9 cellular contexts compared by ENCODE assay signal in the genomic region with DNA sequence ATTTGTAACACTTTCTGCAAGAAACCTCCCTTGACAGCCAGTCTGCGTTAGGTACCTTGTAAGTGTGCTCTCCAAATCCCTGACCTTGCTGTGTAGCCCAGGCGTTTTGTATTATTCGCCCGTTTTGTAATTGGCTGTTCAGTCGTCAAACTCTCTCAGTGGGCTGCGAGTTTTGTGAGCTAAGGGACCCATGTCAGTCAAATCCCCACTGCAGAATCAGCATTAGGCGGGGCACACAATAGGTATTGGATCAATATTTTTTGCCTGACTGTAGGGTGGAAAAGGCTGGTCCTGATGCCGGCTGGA. TPM values are rescaled to one million over a fixed set of nuclear protein-coding genes. Genes with fewer than 3 reads are reported as not detected.
DNase-seq lines count a peak whose midpoint lies in the region; ATAC-seq, FAIRE-seq and TF ChIP-seq lines count a peak whose summit lies in the region.
"Had no signal": no experiment of that assay in that cellular context is flagged by ENCODE, and none has a peak within 500 bp of the region (broad histone marks: within the 10 kb centered on the region; RNA-seq: fewer than 3 reads in every experiment).

No MANE protein-coding gene starts in this region.

- H3K27ac ChIP-seq in SK-N-SH (ENCODE audit: low read depth in 2 of 2, low read length in 1 of 2): peak overlapping the region in 1 of 2 experiments; percentile 88; a peak in 2 of 4 replicates
- H3K27ac ChIP-seq in iPS-18a (ENCODE audit: low read length): no peak overlapping the region
- H3K27ac ChIP-seq in stomach smooth muscle (ENCODE audit: low read length): no peak overlapping the region

- peaks cover 60% of the 10 kb centered on the region for H3K4me1 Mint-ChIP-seq in activated T-helper 1 cell treated with anti-CD3 and anti-CD28 coated beads, Interleukin-12 subunit alpha, Interleukin-12 subunit beta, Interleukin-2, Interleukin-4 antibody, amounts not matched to agents 30 ng/mL and 10 ng/mL and 1 ng/mL, durations not matched to agents 14 hours and 24 hours and 36 hours (ENCODE audit: low read depth)

- H4K20me1 ChIP-seq in SK-N-SH (ENCODE audit: insufficient read depth): no peaks in the 10 kb centered on the region

- peaks cover 14% of the 10 kb centered on the region for H3K36me3 Mint-ChIP-seq in activated T-helper 1 cell treated with anti-CD3 and anti-CD28 coated beads, Interleukin-12 subunit alpha, Interleukin-12 subunit beta, Interleukin-2, Interleukin-4 antibody, amounts not matched to agents 30 ng/mL and 10 ng/mL and 1 ng/mL, durations not matched to agents 14 hours and 24 hours and 36 hours (ENCODE audit: low read depth)

- H3K9ac ChIP-seq in SK-N-SH: peak overlapping the region; percentile 96; the same call in 1 of the 2 replicates
- H3K9ac ChIP-seq in iPS-18a (ENCODE audit: low read length): peak overlapping the region; percentile 29
- H3K9ac ChIP-seq in stomach smooth muscle (ENCODE audit: low read length in 2 of 2): peak overlapping the region in 1 of 2 donors; percentile 75

- H2AFZ ChIP-seq in SK-N-SH (ENCODE audit: low read depth): peak overlapping the region; percentile 94

- POLR2A ChIA-PET in SK-N-SH (lab: Yijun Ruan, JAX): interaction anchor here (1.1 to 1.3 kb wide), 5 partner anchors 8 to 123 kb away, joined by 4 to 8 read pairs (median 6); a partner anchor contains a TSS

- in situ Hi-C loops in GM13977 (cut with MboI; ENCODE audit: low pct_unique_long_range_greater_than_20kb, low sequenced_read_pairs, unreplicated experiment): no loop called here

- H3K4me1 ChIP-seq in SK-N-SH (ENCODE audit: control insufficient read depth in 1 of 2, insufficient read depth in 2 of 2, low read depth in 1 of 2, low read length in 1 of 2) (peaks cover 8 to 10% of the 10 kb centered on the region in 2 experiments; a peak in 3 of 4 replicates), iPS-18a (ENCODE audit: control insufficient read depth, low read depth, low read length) (peaks cover 12% of the 10 kb centered on the region), stomach smooth muscle (ENCODE audit: control insufficient read depth, insufficient read depth, low read length) (peaks cover 15% of the 10 kb centered on the region)

- H3K9me3 ChIP-seq in SK-N-SH: no peaks in the 10 kb centered on the region
- H3K9me3 ChIP-seq in iPS-18a (ENCODE audit: control insufficient read depth, low read depth, low read length): no peaks in the 10 kb centered on the region
- H3K9me3 ChIP-seq in stomach smooth muscle (ENCODE audit: control insufficient read depth in 2 of 2, low read length in 2 of 2): no peaks in the 10 kb centered on the region

- no peak for TF ChIP-seq RAD21 in SK-N-SH (IDR thresholded peaks at IDR 0.05; ENCODE audit: low read length)

- FAIRE-seq in H54 (lab: Jason Lieb, UNC): no peak
- FAIRE-seq: endometrium had no signal

- DNase-seq in SK-N-SH (no peak), H54 (ENCODE audit: insufficient read length, low spot score) (no peak), GM13977 (ENCODE audit: low spot score) (no peak)
- DNase-seq in activated T-helper 1 cell treated with anti-CD3 and anti-CD28 coated beads, Interleukin-12 subunit alpha, Interleukin-12 subunit beta, Interleukin-2, Interleukin-4 antibody, amounts not matched to agents 30 ng/mL and 10 ng/mL and 1 ng/mL, durations not matched to agents 14 hours and 24 hours and 36 hours (ENCODE audit: low spot score): no peak

- no peaks in the 10 kb centered on the region for H3K9me3 Mint-ChIP-seq in activated T-helper 1 cell treated with anti-CD3 and anti-CD28 coated beads, Interleukin-12 subunit alpha, Interleukin-12 subunit beta, Interleukin-2, Interleukin-4 antibody, amounts not matched to agents 30 ng/mL and 10 ng/mL and 1 ng/mL, durations not matched to agents 14 hours and 24 hours and 36 hours

- no peak for TF ChIP-seq CTCF in SK-N-SH (IDR thresholded peaks at IDR 0.05)
- no peak for TF ChIP-seq CTCF in GM13977 (IDR thresholded peaks at IDR 0.05; ENCODE audit: extremely low read depth, insufficient read depth, missing control alignments)

- peaks cover 7% of the 10 kb centered on the region for H3F3A ChIP-seq in SK-N-SH (replicated peaks; ENCODE audit: insufficient read depth)

- H3K27me3 Mint-ChIP-seq in activated T-helper 1 cell treated with anti-CD3 and anti-CD28 coated beads, Interleukin-12 subunit alpha, Interleukin-12 subunit beta, Interleukin-2, Interleukin-4 antibody, amounts not matched to agents 30 ng/mL and 10 ng/mL and 1 ng/mL, durations not matched to agents 14 hours and 24 hours and 36 hours (ENCODE audit: insufficient read depth): no peaks in the 10 kb centered on the region

- H3K4me3 ChIP-seq in SK-N-SH (ENCODE audit: low read depth in 2 of 2, low read length in 1 of 2) (peak overlapping the region; percentile 69 to 90), iPS-18a (ENCODE audit: low read length) (peak overlapping the region; percentile 92), stomach smooth muscle (ENCODE audit: low read length in 2 of 2) (peak overlapping the region; percentile 82 to 97)

- H3K27me3 ChIP-seq in SK-N-SH (ENCODE audit: insufficient read depth) (no peaks in the 10 kb centered on the region), iPS-18a (ENCODE audit: control insufficient read depth, insufficient read depth, low read length) (no peaks in the 10 kb centered on the region), stomach smooth muscle (ENCODE audit: control insufficient read depth in 1 of 2, insufficient read depth in 2 of 2, low read length in 2 of 2) (no peaks in the 10 kb centered on the region)

- peak overlapping the region; percentile 95 for H3K4me3 Mint-ChIP-seq in activated T-helper 1 cell treated with anti-CD3 and anti-CD28 coated beads, Interleukin-12 subunit alpha, Interleukin-12 subunit beta, Interleukin-2, Interleukin-4 antibody, amounts not matched to agents 30 ng/mL and 10 ng/mL and 1 ng/mL, durations not matched to agents 14 hours and 24 hours and 36 hours

- no peak for TF ChIP-seq POLR2A in H54 (IDR thresholded peaks at IDR 0.05; ENCODE audit: low read depth, low read length)

- intact Hi-C loops in activated T-helper 1 cell treated with anti-CD3 and anti-CD28 coated beads, Interleukin-12 subunit alpha, Interleukin-12 subunit beta, Interleukin-2, Interleukin-4 antibody, amounts not matched to agents 30 ng/mL and 10 ng/mL and 1 ng/mL, durations not matched to agents 14 hours and 24 hours and 36 hours (cut with micrococcal nuclease): loop anchor here (1.0 to 5.0 kb wide), 9 partner anchors 9 to 139 kb away; a partner anchor contains a TSS

- no peaks in the 10 kb centered on the region for H3K79me2 ChIP-seq in SK-N-SH (ENCODE audit: insufficient read depth)

- no peaks in the 10 kb centered on the region for H3K9me2 ChIP-seq in SK-N-SH

- 38% methylated on average over 8 of the region's 8 CpGs for WGBS in SK-N-SH (ENCODE audit: low lambda C conversion rate)

- peak overlapping the region; percentile 97 for H3K4me2 ChIP-seq in SK-N-SH

- CTCF ChIA-PET in SK-N-SH (lab: Yijun Ruan, JAX): interaction anchor here (0.8 to 1.4 kb wide), 5 partner anchors 14 to 75 kb away, joined by 3 to 8 read pairs (median 3); no protein-coding TSS in a partner anchor

- H3K36me3 ChIP-seq in SK-N-SH (replicated peaks in 1 of 2; ENCODE audit: control insufficient read depth in 1 of 2, insufficient read depth in 2 of 2, low read length in 1 of 2) (peaks cover 0 to 9% of the 10 kb centered on the region in 2 experiments), iPS-18a (ENCODE audit: control insufficient read depth, low read depth, low read length) (peaks cover 8% of the 10 kb centered on the region), stomach smooth muscle (ENCODE audit: control insufficient read depth in 2 of 2, insufficient read depth in 2 of 2, low read length in 2 of 2) (peaks cover 0 to 6% of the 10 kb centered on the region in 2 donors)

- ATAC-seq in SK-N-SH treated with all-trans-retinoic acid at 6 μM for 48 hours: no peak
- no peak for ATAC-seq in GM18861 (IDR thresholded peaks at IDR 0.05; ENCODE audit: unreplicated experiment)

- peak overlapping the region; percentile 79 for H3K27ac Mint-ChIP-seq in activated T-helper 1 cell treated with anti-CD3 and anti-CD28 coated beads, Interleukin-12 subunit alpha, Interleukin-12 subunit beta, Interleukin-2, Interleukin-4 antibody, amounts not matched to agents 30 ng/mL and 10 ng/mL and 1 ng/mL, durations not matched to agents 14 hours and 24 hours and 36 hours

- TF ChIP-seq EP300 in SK-N-SH (IDR thresholded peaks at IDR 0.05; ENCODE audit: borderline replicate concordance in 1 of 2, low read depth in 1 of 2, low read length in 1 of 2): no peak

RNA-seq across cellular contexts. Expression of a gene that starts 0.7 kb away (rescaled TPM):
- polyA plus RNA-seq in SK-N-SH (2012; rRNA removed): 7.4 and 10.3 TPM in 2 replicates
- polyA plus RNA-seq in SK-N-SH (2012; cell fraction: cytosol; rRNA removed): 10.7 and 14.5 TPM in 2 replicates
- 3.1 and 7.3 TPM in 2 replicates for polyA plus RNA-seq in SK-N-SH (2012; cell fraction: nucleus; rRNA removed)
- total RNA-seq in activated T-helper 1 cell treated with anti-CD3 and anti-CD28 coated beads, Interleukin-12 subunit alpha, Interleukin-12 subunit beta, Interleukin-2, Interleukin-4 antibody, amounts not matched to agents 30 ng/mL and 10 ng/mL and 1 ng/mL, durations not matched to agents 14 hours and 24 hours and 36 hours: 30.0 and 36.3 TPM in 2 replicates

RNA-seq across cellular contexts. Expression of a gene that starts 23.9 kb away (rescaled TPM):
- 10.9 and 13.5 TPM in 2 replicates for polyA plus RNA-seq in SK-N-SH (2012; rRNA removed)
- 9.4 and 11.9 TPM in 2 replicates for polyA plus RNA-seq in SK-N-SH (2012; cell fraction: cytosol; rRNA removed)
- polyA plus RNA-seq in SK-N-SH (2012; cell fraction: nucleus; rRNA removed): 4.1 and 4.7 TPM in 2 replicates
- 1.3 and 1.4 TPM in 2 replicates for total RNA-seq in activated T-helper 1 cell treated with anti-CD3 and anti-CD28 coated beads, Interleukin-12 subunit alpha, Interleukin-12 subunit beta, Interleukin-2, Interleukin-4 antibody, amounts not matched to agents 30 ng/mL and 10 ng/mL and 1 ng/mL, durations not matched to agents 14 hours and 24 hours and 36 hours

RNA-seq across cellular contexts. Expression of a gene that starts 32.1 kb away (rescaled TPM):
- polyA plus RNA-seq in SK-N-SH (2012; rRNA removed): not detected in 2 replicates
- not detected in 2 replicates for polyA plus RNA-seq in SK-N-SH (2012; cell fraction: cytosol; rRNA removed)
- not detected in 2 replicates for polyA plus RNA-seq in SK-N-SH (2012; cell fraction: nucleus; rRNA removed)
- 0.29 and 0.39 TPM in 2 replicates for total RNA-seq in activated T-helper 1 cell treated with anti-CD3 and anti-CD28 coated beads, Interleukin-12 subunit alpha, Interleukin-12 subunit beta, Interleukin-2, Interleukin-4 antibody, amounts not matched to agents 30 ng/mL and 10 ng/mL and 1 ng/mL, durations not matched to agents 14 hours and 24 hours and 36 hours

RNA-seq across cellular contexts. Expression of a gene that starts 34.8 kb away (rescaled TPM):
- 7.6 and 10.8 TPM in 2 replicates for polyA plus RNA-seq in SK-N-SH (2012; rRNA removed)
- 8.6 and 11.1 TPM in 2 replicates for polyA plus RNA-seq in SK-N-SH (2012; cell fraction: cytosol; rRNA removed)
- polyA plus RNA-seq in SK-N-SH (2012; cell fraction: nucleus; rRNA removed): 11.5 and 13.5 TPM in 2 replicates
- 4.1 and 5.3 TPM in 2 replicates for total RNA-seq in activated T-helper 1 cell treated with anti-CD3 and anti-CD28 coated beads, Interleukin-12 subunit alpha, Interleukin-12 subunit beta, Interleukin-2, Interleukin-4 antibody, amounts not matched to agents 30 ng/mL and 10 ng/mL and 1 ng/mL, durations not matched to agents 14 hours and 24 hours and 36 hours

RNA-seq across cellular contexts. Expression of a gene that starts 43.8 kb away (rescaled TPM):
- polyA plus RNA-seq in SK-N-SH (2012; rRNA removed): 0.44 and 0.62 TPM in 2 replicates
- polyA plus RNA-seq in SK-N-SH (2012; cell fraction: cytosol; rRNA removed): 0.22 and 0.30 TPM in 2 replicates
- 3.4 and 3.7 TPM in 2 replicates for polyA plus RNA-seq in SK-N-SH (2012; cell fraction: nucleus; rRNA removed)
- total RNA-seq in activated T-helper 1 cell treated with anti-CD3 and anti-CD28 coated beads, Interleukin-12 subunit alpha, Interleukin-12 subunit beta, Interleukin-2, Interleukin-4 antibody, amounts not matched to agents 30 ng/mL and 10 ng/mL and 1 ng/mL, durations not matched to agents 14 hours and 24 hours and 36 hours: 9.1 and 9.3 TPM in 2 replicates
